17 cellular contexts compared by ENCODE assay signal in the genomic region with DNA sequence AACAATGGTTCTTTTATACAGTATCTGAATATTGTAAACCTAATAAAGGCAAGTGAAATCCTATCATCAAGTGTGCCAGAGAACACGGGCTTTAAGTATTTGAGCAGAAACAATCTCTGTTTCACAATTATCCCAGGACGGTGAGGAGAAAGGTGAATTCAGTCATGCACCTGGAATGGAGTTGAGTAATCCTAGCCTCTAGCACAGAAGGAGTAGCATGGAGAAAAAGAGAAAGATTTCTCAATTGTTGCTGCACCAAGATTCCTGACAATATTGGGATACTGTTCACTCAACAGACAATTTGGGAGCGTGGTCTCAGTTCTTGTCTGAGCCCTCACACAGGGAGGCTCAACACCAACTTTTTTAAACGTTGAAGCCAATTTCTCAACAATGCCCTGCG.
"Had no signal": no experiment of that assay in that cellular context is flagged by ENCODE, and none has a peak within 500 bp of the region (broad histone marks: within the 10 kb centered on the region; RNA-seq: fewer than 3 reads in every experiment).

No MANE protein-coding gene starts in this region.

- H3K27me3 Mint-ChIP-seq: activated naive CD4-positive, alpha-beta T cell treated with anti-CD3 and anti-CD28 coated beads, Interleukin-2, amount 50 U/mL, for 24 hours; activated T-cell treated with anti-CD3 and anti-CD28 coated beads, Interleukin-2, amount 50 U/mL, for 24 hours; effector memory CD8-positive, alpha-beta T cell had no signal

- ATAC-seq: effector memory CD8-positive, alpha-beta T cell; left cardiac atrium; sciatic nerve had no signal

- H3K4me1 Mint-ChIP-seq: activated naive CD4-positive, alpha-beta T cell treated with anti-CD3 and anti-CD28 coated beads, Interleukin-2, amount 50 U/mL, for 24 hours had no signal

- H3K9me3 ChIP-seq: neutrophil, prostate gland had no signal

- H3K4me3 Mint-ChIP-seq: activated naive CD4-positive, alpha-beta T cell treated with anti-CD3 and anti-CD28 coated beads, Interleukin-2, amount 50 U/mL, for 24 hours; activated T-cell treated with anti-CD3 and anti-CD28 coated beads, Interleukin-2, amount 50 U/mL, for 24 hours; effector memory CD8-positive, alpha-beta T cell had no signal

- DNase-seq: activated CD4-positive, alpha-beta T cell treated with anti-CD3 and anti-CD28 coated beads, Interleukin-2, amount 50 U/mL, for 4 hours; activated CD4-positive, CD25-positive, alpha-beta regulatory T cell treated with anti-CD3 and anti-CD28 coated beads, Interleukin-2, amount 50 U/mL, for 72 hours; activated effector memory CD4-positive, alpha-beta T cell treated with Interleukin-2 at 50 U/mL for 16 hours; activated T-cell treated with anti-CD3 and anti-CD28 coated beads, Interleukin-2, amount 50 U/mL, for 24 hours; effector memory CD8-positive, alpha-beta T cell; erythroblast; hypothalamus; left cardiac atrium; mesendoderm; stimulated activated CD4-positive, alpha-beta T cell treated with anti-CD3 and anti-CD28 coated beads, Interleukin-12 subunit alpha, Interleukin-12 subunit beta, amount 100 ng/mL, for 4 hours; stimulated activated naive CD4-positive, alpha-beta T cell treated with Interleukin-2 at 50 U/mL for 16 hours; T-helper 9 cell had no signal

- H3K36me3 Mint-ChIP-seq: activated naive CD4-positive, alpha-beta T cell treated with anti-CD3 and anti-CD28 coated beads, Interleukin-2, amount 50 U/mL, for 24 hours had no signal

- H3K4me3 ChIP-seq: prostate gland, suprapubic skin had no signal

- H3K4me1 ChIP-seq: prostate gland, suprapubic skin had no signal

- H3K36me3 ChIP-seq: neutrophil, prostate gland, suprapubic skin had no signal

- H3K27ac ChIP-seq: neutrophil, prostate gland, suprapubic skin had no signal

- H3K27ac Mint-ChIP-seq: activated naive CD4-positive, alpha-beta T cell treated with anti-CD3 and anti-CD28 coated beads, Interleukin-2, amount 50 U/mL, for 24 hours; activated T-cell treated with anti-CD3 and anti-CD28 coated beads, Interleukin-2, amount 50 U/mL, for 24 hours; effector memory CD8-positive, alpha-beta T cell had no signal

- H3K27me3 ChIP-seq: neutrophil, suprapubic skin had no signal
